In the genomic region with DNA sequence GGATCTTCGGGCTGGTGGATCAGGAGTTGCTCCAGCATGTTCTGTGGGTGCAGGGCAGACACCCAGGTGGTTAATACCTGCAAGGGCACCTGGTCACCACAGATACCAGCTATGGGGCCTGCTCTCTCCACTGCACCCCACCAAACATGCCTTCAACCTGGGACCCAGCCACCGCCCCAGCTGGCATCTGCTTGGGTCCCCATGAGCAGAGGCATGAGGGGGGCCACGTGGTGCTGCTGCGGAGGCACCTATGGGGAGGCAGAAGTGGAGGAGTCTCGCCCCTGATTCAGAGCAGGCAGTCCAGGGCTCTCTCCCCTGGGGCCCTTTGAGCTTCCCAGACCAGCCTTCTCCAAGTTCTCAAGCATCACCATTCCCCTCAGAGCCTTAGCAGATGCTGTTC, we compare ENCODE assay signal across 1 cellular context.
TF ChIP-seq lines count a peak whose summit lies in the region.

No MANE protein-coding gene starts in this region.

TF ChIP-seq in HepG2, 621 proteins besides CTCF, POLR2A, EP300 and RAD21:
- no peak for TF ChIP-seq E2F5 (CRISPR knock-in tag; conservative IDR thresholded peaks at IDR 0.05)
- TF ChIP-seq, protein P1, sequence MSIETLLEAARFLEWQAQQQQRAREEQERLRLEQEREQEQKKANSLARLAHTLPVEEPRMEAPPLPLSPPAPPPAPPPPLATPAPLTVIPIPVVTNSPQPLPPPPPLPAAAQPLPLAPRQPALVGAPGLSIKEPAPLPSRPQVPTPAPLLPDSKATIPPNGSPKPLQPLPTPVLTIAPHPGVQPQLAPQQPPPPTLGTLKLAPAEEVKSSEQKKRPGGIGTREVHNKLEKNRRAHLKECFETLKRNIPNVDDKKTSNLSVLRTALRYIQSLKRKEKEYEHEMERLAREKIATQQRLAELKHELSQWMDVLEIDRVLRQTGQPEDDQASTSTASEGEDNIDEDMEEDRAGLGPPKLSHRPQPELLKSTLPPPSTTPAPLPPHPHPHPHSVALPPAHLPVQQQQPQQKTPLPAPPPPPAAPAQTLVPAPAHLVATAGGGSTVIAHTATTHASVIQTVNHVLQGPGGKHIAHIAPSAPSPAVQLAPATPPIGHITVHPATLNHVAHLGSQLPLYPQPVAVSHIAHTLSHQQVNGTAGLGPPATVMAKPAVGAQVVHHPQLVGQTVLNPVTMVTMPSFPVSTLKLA (IDR thresholded peaks at IDR 0.05) = 0 out of 2 replicates have a peak, but pooled peaks have one; percentile 12
